1 cellular context compared by ENCODE assay signal in genomic region chr14:23174785-23175184, GRCh38.
TF ChIP-seq lines count a peak whose summit lies in the region.

No MANE protein-coding gene starts in this region.

TF ChIP-seq in WTC11, 78 proteins besides CTCF, POLR2A, EP300 and RAD21 (continued from another document):
- TF ChIP-seq FOXP4 (CRISPR knock-in tag; IDR thresholded peaks at IDR 0.05): no peak
- no peak for TF ChIP-seq SMAD4 (CRISPR knock-in tag; IDR thresholded peaks at IDR 0.05)
- no peak for TF ChIP-seq ZNF317 (CRISPR knock-in tag; IDR thresholded peaks at IDR 0.05; ENCODE audit: borderline replicate concordance, low read depth)
- no peak for TF ChIP-seq E2F4 (CRISPR knock-in tag; IDR thresholded peaks at IDR 0.05; ENCODE audit: borderline replicate concordance, low read depth)
- no peak for TF ChIP-seq MYBL2 (CRISPR knock-in tag; IDR thresholded peaks at IDR 0.05)
